ENCODE assay signal across 20 cellular contexts in genomic region chr17:12553625-12554024, GRCh38.
DNase-seq lines count a peak whose midpoint lies in the region; ATAC-seq and TF ChIP-seq lines count a peak whose summit lies in the region.
"Had no signal": no experiment of that assay in that cellular context is flagged by ENCODE, and none has a peak within 500 bp of the region (broad histone marks: within the 10 kb centered on the region; RNA-seq: fewer than 3 reads in every experiment).

No MANE protein-coding gene starts in this region.

- no peaks in the 10 kb centered on the region for H3K9me3 Mint-ChIP-seq in GM23338
- no peaks in the 10 kb centered on the region for H3K9me3 Mint-ChIP-seq in neural progenitor cell

- H2AFZ ChIP-seq in GM23338: peak overlapping the region; percentile 58; the same call in 1 of the 2 replicates
- peak overlapping the region; percentile 29 for H2AFZ ChIP-seq in neural progenitor cell (replicated peaks)

- no peak overlapping the region for H3K9ac ChIP-seq in neural progenitor cell
- H3K9ac ChIP-seq: BLaER1 had no signal

- H4K20me1 ChIP-seq in GM23338 (replicated peaks; ENCODE audit: insufficient read depth) (no peaks in the 10 kb centered on the region), neural progenitor cell (ENCODE audit: low read depth) (no peaks in the 10 kb centered on the region)
- H4K20me1 ChIP-seq: BLaER1 had no signal

- H3K27ac ChIP-seq in GM23338 (ENCODE audit: low read depth) (no peak overlapping the region), neural progenitor cell (no peak overlapping the region), aorta (ENCODE audit: low read depth in 1 of 2, low read length in 2 of 2) (peak overlapping the region; percentile 64 to 81), lower lobe of right lung (no peak overlapping the region)
- H3K27ac ChIP-seq: BLaER1, SJSA1 had no signal

- H3K79me2 ChIP-seq in GM23338 (replicated peaks; ENCODE audit: insufficient read depth) (no peaks in the 10 kb centered on the region), neural progenitor cell (ENCODE audit: low read depth) (no peaks in the 10 kb centered on the region)

- H3K4me1 ChIP-seq in GM23338 (ENCODE audit: insufficient read depth) (no peaks in the 10 kb centered on the region), neural progenitor cell (no peaks in the 10 kb centered on the region), aorta (ENCODE audit: control insufficient read depth in 1 of 2, insufficient read depth in 2 of 2, low read length in 2 of 2) (peaks cover 11 to 14% of the 10 kb centered on the region in 2 donors), lower lobe of right lung (no peaks in the 10 kb centered on the region)
- H3K4me1 ChIP-seq: BLaER1 had no signal

- 0 out of 2 replicates have a peak, but pooled peaks cover 10% of the 10 kb centered on the region for H3K9me2 ChIP-seq in GM23338 (ENCODE audit: insufficient read depth)

- in situ Hi-C loops in GM13976 (cut with MboI; ENCODE audit: low sequenced_read_pairs, unreplicated experiment): no loop called here

- H3K4me3 Mint-ChIP-seq in GM23338 (no peak overlapping the region), neural progenitor cell (no peak overlapping the region)
- H3K4me3 Mint-ChIP-seq: CD4-positive, CD25-positive, alpha-beta regulatory T cell had no signal

- H3K36me3 ChIP-seq in GM23338 (ENCODE audit: insufficient read depth) (no peaks in the 10 kb centered on the region), neural progenitor cell (no peaks in the 10 kb centered on the region), aorta (ENCODE audit: control insufficient read depth in 1 of 2, insufficient read depth in 2 of 2, low read length in 1 of 2) (no peaks in the 10 kb centered on the region), lower lobe of right lung (no peaks in the 10 kb centered on the region)
- H3K36me3 ChIP-seq: BLaER1, MG63, SJSA1 had no signal

- 65 to 77% methylated on average over 3 of the region's 3 CpGs for WGBS in aorta, 2 donors

- H3K4me2 ChIP-seq in GM23338 (no peak overlapping the region), neural progenitor cell (no peak overlapping the region)
- H3K4me2 ChIP-seq: BLaER1 had no signal

- H3F3A ChIP-seq in GM23338 (replicated peaks; ENCODE audit: low read depth): no peaks in the 10 kb centered on the region
- H3F3A ChIP-seq in neural progenitor cell (ENCODE audit: low read depth): no peaks in the 10 kb centered on the region

- no peaks in the 10 kb centered on the region for H3K4me1 Mint-ChIP-seq in GM23338
- peaks cover 3% of the 10 kb centered on the region for H3K4me1 Mint-ChIP-seq in neural progenitor cell
- H3K4me1 Mint-ChIP-seq: CD4-positive, CD25-positive, alpha-beta regulatory T cell had no signal

- intact Hi-C loops in aorta (cut with DNase I) (loop anchor here (2.0 to 10.0 kb wide), 5 partner anchors 74 to 191 kb away; partner anchors contain the start of gene MYOCD (in 1 of the 2)), lower lobe of right lung (cut with DNase I) (no loop called here)

- H3K36me3 Mint-ChIP-seq in GM23338 (ENCODE audit: low read depth) (no peaks in the 10 kb centered on the region), neural progenitor cell (no peaks in the 10 kb centered on the region)
- H3K36me3 Mint-ChIP-seq: CD4-positive, CD25-positive, alpha-beta regulatory T cell had no signal

- no peaks in the 10 kb centered on the region for H3K27me3 Mint-ChIP-seq in GM23338 (ENCODE audit: insufficient read depth, low read depth, poor library complexity)
- H3K27me3 Mint-ChIP-seq in neural progenitor cell (ENCODE audit: insufficient read depth, low read depth): no peaks in the 10 kb centered on the region
- H3K27me3 Mint-ChIP-seq: CD4-positive, CD25-positive, alpha-beta regulatory T cell had no signal

- H3K9me3 ChIP-seq in neural progenitor cell (ENCODE audit: low read depth): no peaks in the 10 kb centered on the region
- H3K9me3 ChIP-seq in aorta (ENCODE audit: control insufficient read depth, low read length): no peaks in the 10 kb centered on the region
- H3K9me3 ChIP-seq in lower lobe of right lung: no peaks in the 10 kb centered on the region
- H3K9me3 ChIP-seq: BLaER1, MG63, SJSA1 had no signal

- DNase-seq in GM23338 (ENCODE audit: low spot score): no peak
- peak; percentile 6 for DNase-seq in amniotic epithelial cell (ENCODE audit: low read depth)
- no peak for DNase-seq in neural progenitor cell (ENCODE audit: low spot score)
- DNase-seq in aorta: no peak
- DNase-seq in GM13976 (ENCODE audit: low spot score): no peak
- DNase-seq in NCI-H1092 treated with DMSO at 0.1 percent for 48 hours (lab: John Stamatoyannopoulos, UW): no peak
- DNase-seq in lower lobe of right lung: no peak
- DNase-seq: CD4-positive, CD25-positive, alpha-beta regulatory T cell; DMS153; DND-41; H7; KBM-7; MG63; NCI-H2029; NCI-H2227 treated with DMSO at 0.1 percent for 48 hours; NCI-H526 treated with DMSO at 0.1 percent for 48 hours; Right ventricle myocardium superior; RPMI8226 had no signal

- no peak for ATAC-seq in GM23338
- ATAC-seq in aorta (ENCODE audit: low FRiP score): no peak
- no peak for ATAC-seq in lower lobe of right lung

- H3K4me3 ChIP-seq in GM23338: no peak overlapping the region
- H3K4me3 ChIP-seq in neural progenitor cell: no peak overlapping the region
- no peak overlapping the region for H3K4me3 ChIP-seq in aorta (ENCODE audit: low read length in 2 of 2)
- H3K4me3 ChIP-seq in lower lobe of right lung: no peak overlapping the region
- H3K4me3 ChIP-seq: BLaER1, MG63, SJSA1 had no signal

- TF ChIP-seq CTCF in GM23338 (conservative IDR thresholded peaks at IDR 0.05; ENCODE audit: low read depth in 2 of 2) (no peak), neural progenitor cell (IDR thresholded peaks at IDR 0.05) (no peak), GM13976 (IDR thresholded peaks at IDR 0.05; ENCODE audit: borderline replicate concordance, control extremely low read depth, extremely low read depth, insufficient read depth, missing control alignments) (no peak), lower lobe of right lung (IDR thresholded peaks at IDR 0.05) (no peak)

- no peak overlapping the region for H3K27ac Mint-ChIP-seq in GM23338
- H3K27ac Mint-ChIP-seq in neural progenitor cell: no peak overlapping the region
- H3K27ac Mint-ChIP-seq: CD4-positive, CD25-positive, alpha-beta regulatory T cell had no signal

- H3K27me3 ChIP-seq in GM23338 (ENCODE audit: insufficient read depth): no peaks in the 10 kb centered on the region
- no peaks in the 10 kb centered on the region for H3K27me3 ChIP-seq in neural progenitor cell
- H3K27me3 ChIP-seq in aorta (ENCODE audit: control insufficient read depth in 1 of 2, insufficient read depth in 2 of 2, low read length in 1 of 2): no peaks in the 10 kb centered on the region
- no peaks in the 10 kb centered on the region for H3K27me3 ChIP-seq in lower lobe of right lung (ENCODE audit: low read depth)
- H3K27me3 ChIP-seq: BLaER1, MG63, SJSA1 had no signal

TF ChIP-seq in GM23338, 12 proteins besides CTCF, POLR2A, EP300 and RAD21:
- TF ChIP-seq, protein P1, sequence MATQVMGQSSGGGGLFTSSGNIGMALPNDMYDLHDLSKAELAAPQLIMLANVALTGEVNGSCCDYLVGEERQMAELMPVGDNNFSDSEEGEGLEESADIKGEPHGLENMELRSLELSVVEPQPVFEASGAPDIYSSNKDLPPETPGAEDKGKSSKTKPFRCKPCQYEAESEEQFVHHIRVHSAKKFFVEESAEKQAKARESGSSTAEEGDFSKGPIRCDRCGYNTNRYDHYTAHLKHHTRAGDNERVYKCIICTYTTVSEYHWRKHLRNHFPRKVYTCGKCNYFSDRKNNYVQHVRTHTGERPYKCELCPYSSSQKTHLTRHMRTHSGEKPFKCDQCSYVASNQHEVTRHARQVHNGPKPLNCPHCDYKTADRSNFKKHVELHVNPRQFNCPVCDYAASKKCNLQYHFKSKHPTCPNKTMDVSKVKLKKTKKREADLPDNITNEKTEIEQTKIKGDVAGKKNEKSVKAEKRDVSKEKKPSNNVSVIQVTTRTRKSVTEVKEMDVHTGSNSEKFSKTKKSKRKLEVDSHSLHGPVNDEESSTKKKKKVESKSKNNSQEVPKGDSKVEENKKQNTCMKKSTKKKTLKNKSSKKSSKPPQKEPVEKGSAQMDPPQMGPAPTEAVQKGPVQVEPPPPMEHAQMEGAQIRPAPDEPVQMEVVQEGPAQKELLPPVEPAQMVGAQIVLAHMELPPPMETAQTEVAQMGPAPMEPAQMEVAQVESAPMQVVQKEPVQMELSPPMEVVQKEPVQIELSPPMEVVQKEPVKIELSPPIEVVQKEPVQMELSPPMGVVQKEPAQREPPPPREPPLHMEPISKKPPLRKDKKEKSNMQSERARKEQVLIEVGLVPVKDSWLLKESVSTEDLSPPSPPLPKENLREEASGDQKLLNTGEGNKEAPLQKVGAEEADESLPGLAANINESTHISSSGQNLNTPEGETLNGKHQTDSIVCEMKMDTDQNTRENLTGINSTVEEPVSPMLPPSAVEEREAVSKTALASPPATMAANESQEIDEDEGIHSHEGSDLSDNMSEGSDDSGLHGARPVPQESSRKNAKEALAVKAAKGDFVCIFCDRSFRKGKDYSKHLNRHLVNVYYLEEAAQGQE (IDR thresholded peaks at IDR 0.05; ENCODE audit: unreplicated experiment): no peak
- 0 out of 2 replicates have a peak, but pooled peaks have one; percentile 25 for TF ChIP-seq CREB1 (CRISPR knock-in tag; IDR thresholded peaks at IDR 0.05; ENCODE audit: low read depth)
TF ChIP-seq in GM23338: peak in this region for 1.

Comparison
In these comparisons a context has a peak if more than half of its experiments do, and no peak if none do; other contexts are left out.
1. H3K27ac ChIP-seq: peak in aorta (2 of 2); none in GM23338 (single experiment), neural progenitor cell (single experiment) and lower lobe of right lung (single experiment).